ENCODE assay signal across 8 cellular contexts in the genomic region with DNA sequence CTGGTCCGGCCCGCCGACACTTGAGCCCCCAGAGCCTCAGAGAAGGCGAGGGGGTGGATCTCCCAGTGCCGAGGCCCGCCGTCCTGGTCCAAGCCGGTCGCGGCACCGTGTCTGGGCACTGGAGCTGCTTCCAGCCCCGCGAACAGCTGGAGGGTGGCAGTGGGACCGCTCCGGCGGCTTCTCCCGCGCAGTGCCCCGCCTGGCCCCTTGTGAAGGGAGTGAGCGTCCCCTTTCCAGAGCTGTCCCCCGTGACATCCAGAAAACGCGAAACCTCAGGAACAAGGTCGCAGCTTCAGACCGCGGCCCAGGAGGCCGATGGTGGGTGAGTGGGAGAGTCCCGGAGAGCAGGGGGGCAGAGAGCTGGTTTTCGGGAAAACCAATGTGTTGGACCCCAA. TPM values are rescaled to one million over a fixed set of nuclear protein-coding genes. Genes with fewer than 3 reads are reported as not detected.
A peak's percentile ranks its signal among the peaks of the same experiment; 100 is the strongest.
DNase-seq lines count a peak whose midpoint lies in the region; ATAC-seq, FAIRE-seq and TF ChIP-seq lines count a peak whose summit lies in the region.

No MANE protein-coding gene starts in this region.

- H3K36me3 ChIP-seq in ACC112 (ENCODE audit: insufficient read depth, low read length): no peaks in the 10 kb centered on the region
- H3K36me3 ChIP-seq in HepG2 (replicated peaks in 1 of 2; ENCODE audit: control insufficient read depth in 1 of 2, insufficient read depth in 2 of 2, low read length in 2 of 2): no peaks in the 10 kb centered on the region
- no peaks in the 10 kb centered on the region for H3K36me3 ChIP-seq in urinary bladder (ENCODE audit: insufficient read depth)

- no peak for TF ChIP-seq POLR2A in HepG2 (IDR thresholded peaks at IDR 0.05; ENCODE audit: insufficient read depth in 1 of 2, low read depth in 2 of 2, low read length in 2 of 2)

- 3% methylated on average over 24 of the region's 29 CpGs for WGBS in HepG2 (ENCODE audit: low lambda C conversion rate)
- whole genome bisulfite sequencing in urinary bladder: 2% methylated on average over 29 of the region's 29 CpGs

- peak overlapping the region; percentile 66 for H3K4me3 Mint-ChIP-seq in activated CD4-positive, alpha-beta memory T cell treated with anti-CD3 and anti-CD28 coated beads for 36 hours

- H3K4me2 ChIP-seq in HepG2 (ENCODE audit: low read depth, low read length): peak overlapping the region; percentile 100

- CTCF ChIA-PET in activated CD4-positive, alpha-beta memory T cell treated with anti-CD3 and anti-CD28 coated beads for 36 hours (lab: Charles Lee): interaction anchor here (0.9 to 2.0 kb wide), 7 partner anchors 10 to 766 kb away, joined by 3 to 14 read pairs (median 10); a partner anchor contains a TSS
- CTCF ChIA-PET in HepG2 (lab: Yijun Ruan, JAX; ENCODE audit: low intra/inter-chr PET ratio, low total read pairs): no interaction called here

- POLR2A ChIA-PET in activated CD4-positive, alpha-beta memory T cell treated with anti-CD3 and anti-CD28 coated beads for 36 hours (lab: Charles Lee): interaction anchor here (1.0 kb wide), 1 partner anchor 52 kb away, joined by 3 read pairs; no protein-coding TSS in a partner anchor
- POLR2A ChIA-PET in HepG2 (lab: Yijun Ruan, JAX): interaction anchor here (0.6 to 3.0 kb wide), 5 partner anchors 23 to 57 kb away, joined by 3 to 13 read pairs (median 5); a partner anchor contains a TSS

- FAIRE-seq in HepG2 (lab: Jason Lieb, UNC): no peak

- H4K20me1 ChIP-seq in HepG2 (ENCODE audit: insufficient read depth, low read length): no peaks in the 10 kb centered on the region; the same call in 1 of the 2 replicates

- H3K9me3 Mint-ChIP-seq in activated CD4-positive, alpha-beta memory T cell treated with anti-CD3 and anti-CD28 coated beads for 36 hours: no peaks in the 10 kb centered on the region

- TSS peak; percentile 63 for BruUV-seq in HepG2 (replicated peaks; lab: Mats Ljungman, UMichigan)

- H3K4me3 ChIP-seq in ACC112 (ENCODE audit: low read depth, low read length) (peak overlapping the region; percentile 42), HepG2 (replicated peaks in 1 of 3; ENCODE audit: insufficient read depth in 1 of 3, low read depth in 2 of 3, low read length in 3 of 3) (peak overlapping the region; percentile 64 to 83 (median 69)), urinary bladder (ENCODE audit: low read depth, low read length) (peak overlapping the region; percentile 31)

- no peaks in the 10 kb centered on the region for H3K36me3 Mint-ChIP-seq in activated CD4-positive, alpha-beta memory T cell treated with anti-CD3 and anti-CD28 coated beads for 36 hours

- no peak overlapping the region for H3K27ac ChIP-seq in ACC112 (ENCODE audit: low read depth, low read length)
- peak overlapping the region; percentile 12 for H3K27ac ChIP-seq in HepG2 (ENCODE audit: extremely low read length, insufficient read depth, low read length)
- no peak overlapping the region for H3K27ac ChIP-seq in urinary bladder (ENCODE audit: low read depth)

- H3K27me3 Mint-ChIP-seq in activated CD4-positive, alpha-beta memory T cell treated with anti-CD3 and anti-CD28 coated beads for 36 hours: peaks cover 73% of the 10 kb centered on the region

- TF ChIP-seq RAD21 in HepG2 (CRISPR knock-in tag; IDR thresholded peaks at IDR 0.05): no peak

- in situ Hi-C loops in HepG2 (cut with HindIII; ENCODE audit: extremely low pct_ligation_motif_present, low pct_unique_long_range_greater_than_20kb): no loop called here

- H3K79me2 ChIP-seq in ACC112 (ENCODE audit: control insufficient read depth, insufficient read depth, low read length, unreplicated experiment) (no peaks in the 10 kb centered on the region), HepG2 (ENCODE audit: insufficient read depth, low read length) (no peaks in the 10 kb centered on the region)

- ATAC-seq in GM21381 (IDR thresholded peaks at IDR 0.05; ENCODE audit: unreplicated experiment) (peak; percentile 0), HepG2 (peak; percentile 41), GM18907 (IDR thresholded peaks at IDR 0.05; ENCODE audit: unreplicated experiment) (no peak)

- H3K27ac Mint-ChIP-seq in activated CD4-positive, alpha-beta memory T cell treated with anti-CD3 and anti-CD28 coated beads for 36 hours: no peak overlapping the region

- H3K27me3 ChIP-seq in ACC112 (ENCODE audit: insufficient read depth, low read length): peaks cover 98% of the 10 kb centered on the region
- peaks cover 15 to 85% of the 10 kb centered on the region in 2 experiments for H3K27me3 ChIP-seq in HepG2 (ENCODE audit: control insufficient read depth in 1 of 2, insufficient read depth in 2 of 2, low read length in 2 of 2)

- no peaks in the 10 kb centered on the region for H3K9me3 ChIP-seq in HepG2 (ENCODE audit: low read length)

- H2AFZ ChIP-seq in ACC112 (ENCODE audit: low read length, unreplicated experiment) (no peak overlapping the region), HepG2 (ENCODE audit: low read length) (peak overlapping the region; percentile 78)

- intact Hi-C loops in activated CD4-positive, alpha-beta memory T cell treated with anti-CD3 and anti-CD28 coated beads for 36 hours (cut with micrococcal nuclease): loop anchor here (5.0 kb wide), 2 partner anchors 54 to 769 kb away; a partner anchor contains a TSS
- intact Hi-C loops in HepG2 (cut with micrococcal nuclease; ENCODE audit: unreplicated experiment): loop anchor here (1.0 kb wide), 2 partner anchors 29 to 261 kb away; a partner anchor contains a TSS

- no peak for TF ChIP-seq CTCF in HepG2 (CRISPR knock-in tag; IDR thresholded peaks at IDR 0.05)

- peaks cover 26% of the 10 kb centered on the region for H3K4me1 Mint-ChIP-seq in activated CD4-positive, alpha-beta memory T cell treated with anti-CD3 and anti-CD28 coated beads for 36 hours (ENCODE audit: low read depth)

- no peak for DNase-seq in activated CD4-positive, alpha-beta memory T cell treated with anti-CD3 and anti-CD28 coated beads for 36 hours
- DNase-seq in HepG2 (ENCODE audit: low spot score) (no peak), SW 1271 (lab: John Stamatoyannopoulos, UW) (no peak)
- DNase-seq in stimulated activated naive CD4-positive, alpha-beta T cell treated with Interleukin-2 at 50 U/mL for 16 hours (lab: John Stamatoyannopoulos, UW): no peak

- TF ChIP-seq EP300 in HepG2 (IDR thresholded peaks at IDR 0.05; ENCODE audit: low read depth in 2 of 2, low read length in 2 of 2) (no peak), HepG2 (CRISPR knock-in tag; IDR thresholded peaks at IDR 0.05; ENCODE audit: borderline replicate concordance) (no peak)

- peaks cover 5% of the 10 kb centered on the region for H3K4me1 ChIP-seq in ACC112 (ENCODE audit: control insufficient read depth, insufficient read depth, low read length, unreplicated experiment)
- H3K4me1 ChIP-seq in HepG2 (ENCODE audit: insufficient read depth, low read length): peaks cover 41% of the 10 kb centered on the region
- H3K4me1 ChIP-seq in urinary bladder (ENCODE audit: insufficient read depth): peaks cover 4% of the 10 kb centered on the region

- peak overlapping the region; percentile 62 for H3K9ac ChIP-seq in HepG2 (ENCODE audit: insufficient read depth, low read depth, low read length)

RNA-seq across cellular contexts. Expression of a gene that starts 0.6 kb away (rescaled TPM):
- total RNA-seq in activated CD4-positive, alpha-beta memory T cell treated with anti-CD3 and anti-CD28 coated beads for 36 hours: not detected
- total RNA-seq in HepG2 (2016; rRNA removed; fragmentation: Illumina TruSeq; extraction: Trizol) (3.9 and 4.9 TPM in 2 replicates), urinary bladder (not detected)
- 1.4 and 3.6 TPM in 2 replicates for total RNA-seq in HepG2 (2016; cell fraction: cytosol; rRNA removed; fragmentation: Illumina TruSeq; extraction: Trizol; ENCODE audit: low read depth)
- total RNA-seq in HepG2 (2016; cell fraction: insoluble cytoplasmic fraction; rRNA removed; fragmentation: Illumina TruSeq; extraction: Trizol): 3.5 and 4.5 TPM in 2 replicates
- 3.1 and 4.4 TPM in 2 replicates for total RNA-seq in HepG2 (2016; cell fraction: membrane; rRNA removed; fragmentation: Illumina TruSeq; extraction: Trizol)
- 2.2 and 2.3 TPM in 2 replicates for total RNA-seq in HepG2 (2016; cell fraction: nucleus; rRNA removed; fragmentation: Illumina TruSeq; extraction: Trizol)
- polyA plus RNA-seq in HepG2 (2011; rRNA removed) (0.62 and 0.63 TPM in 2 replicates), urinary bladder (not detected)
- 0.30 and 0.45 TPM in 2 replicates for polyA plus RNA-seq in HepG2 (2011; cell fraction: cytosol; rRNA removed)
- 1.3 and 2.0 TPM in 2 replicates for polyA plus RNA-seq in HepG2 (2011; cell fraction: nucleus; rRNA removed)
- polyA plus RNA-seq in HepG2 (2012): 0.61 and 0.76 TPM in 2 replicates
- polyA plus RNA-seq in HepG2 (2016; cell fraction: cytosol; fragmentation: Illumina TruSeq; extraction: Trizol; ENCODE audit: low read depth): 1.7 and 2.7 TPM in 2 replicates
- polyA plus RNA-seq in HepG2 (2016; cell fraction: insoluble cytoplasmic fraction; fragmentation: Illumina TruSeq; extraction: Trizol; ENCODE audit: low read depth): 4.2 and 5.5 TPM in 2 replicates
- 4.4 and 4.5 TPM in 2 replicates for polyA plus RNA-seq in HepG2 (2016; cell fraction: membrane; fragmentation: Illumina TruSeq; extraction: Trizol; ENCODE audit: low read depth)
- 6.4 and 7.2 TPM in 2 replicates for polyA plus RNA-seq in HepG2 (2016; cell fraction: nucleus; fragmentation: Illumina TruSeq; extraction: Trizol; ENCODE audit: insufficient read depth, low read depth)
- 0.58 TPM in 1 of 2 replicates, not detected in the other for polyA minus RNA-seq in HepG2 (2011; rRNA and poly(A)+ RNA removed; ENCODE audit: low replicate concordance)
- 0.79 TPM in 1 of 2 replicates, not detected in the other for polyA minus RNA-seq in HepG2 (2011; cell fraction: cytosol; rRNA and poly(A)+ RNA removed)
- polyA minus RNA-seq in HepG2 (2011; cell fraction: nucleus; rRNA and poly(A)+ RNA removed): 0.64 and 0.87 TPM in 2 replicates

RNA-seq across cellular contexts. Expression of a gene that starts 29.5 kb away (rescaled TPM):
- 1 to 10 TPM; 7.1 to 8.5 TPM for total RNA-seq in activated CD4-positive, alpha-beta memory T cell treated with anti-CD3 and anti-CD28 coated beads for 36 hours
- total RNA-seq in HepG2 (2016; rRNA removed; fragmentation: Illumina TruSeq; extraction: Trizol) (85.0 and 96.0 TPM in 2 replicates), urinary bladder (5.5 TPM)
- 38.7 and 40.4 TPM in 2 replicates for total RNA-seq in HepG2 (2016; cell fraction: cytosol; rRNA removed; fragmentation: Illumina TruSeq; extraction: Trizol; ENCODE audit: low read depth)
- total RNA-seq in HepG2 (2016; cell fraction: insoluble cytoplasmic fraction; rRNA removed; fragmentation: Illumina TruSeq; extraction: Trizol): 80.0 and 95.9 TPM in 2 replicates
- total RNA-seq in HepG2 (2016; cell fraction: membrane; rRNA removed; fragmentation: Illumina TruSeq; extraction: Trizol): 62.4 and 65.7 TPM in 2 replicates
- 45.5 and 49.4 TPM in 2 replicates for total RNA-seq in HepG2 (2016; cell fraction: nucleus; rRNA removed; fragmentation: Illumina TruSeq; extraction: Trizol)
- polyA plus RNA-seq in HepG2 (2011; rRNA removed) (32.4 and 34.0 TPM in 2 replicates), urinary bladder (28.2 TPM)
- polyA plus RNA-seq in HepG2 (2011; cell fraction: cytosol; rRNA removed): 36.8 and 38.2 TPM in 2 replicates
- polyA plus RNA-seq in HepG2 (2011; cell fraction: nucleus; rRNA removed): 13.3 and 15.7 TPM in 2 replicates
- 30.9 and 32.8 TPM in 2 replicates for polyA plus RNA-seq in HepG2 (2012)
- 35.7 and 40.5 TPM in 2 replicates for polyA plus RNA-seq in HepG2 (2016; cell fraction: cytosol; fragmentation: Illumina TruSeq; extraction: Trizol; ENCODE audit: low read depth)
- polyA plus RNA-seq in HepG2 (2016; cell fraction: insoluble cytoplasmic fraction; fragmentation: Illumina TruSeq; extraction: Trizol; ENCODE audit: low read depth): 74.6 and 78.4 TPM in 2 replicates
- 47.2 and 51.0 TPM in 2 replicates for polyA plus RNA-seq in HepG2 (2016; cell fraction: membrane; fragmentation: Illumina TruSeq; extraction: Trizol; ENCODE audit: low read depth)
- 75.3 and 78.1 TPM in 2 replicates for polyA plus RNA-seq in HepG2 (2016; cell fraction: nucleus; fragmentation: Illumina TruSeq; extraction: Trizol; ENCODE audit: insufficient read depth, low read depth)
- polyA minus RNA-seq in HepG2 (2011; rRNA and poly(A)+ RNA removed; ENCODE audit: low replicate concordance): 28.6 and 36.6 TPM in 2 replicates
- 12.9 and 13.5 TPM in 2 replicates for polyA minus RNA-seq in HepG2 (2011; cell fraction: cytosol; rRNA and poly(A)+ RNA removed)
- polyA minus RNA-seq in HepG2 (2011; cell fraction: nucleus; rRNA and poly(A)+ RNA removed): 5.4 and 8.7 TPM in 2 replicates
